In genomic region chr9:129864991-129865647, GRCh38 we compare ENCODE assay signal across 1 cellular context.
TF ChIP-seq lines count a peak whose summit lies in the region.

No MANE protein-coding gene starts in this region.

TF ChIP-seq in GM23338, 12 proteins besides CTCF, POLR2A, EP300 and RAD21:
- TF ChIP-seq STAT1 (IDR thresholded peaks at IDR 0.05; ENCODE audit: unreplicated experiment) (no peak), JUNB (IDR thresholded peaks at IDR 0.05; ENCODE audit: unreplicated experiment) (no peak), ETS1 (IDR thresholded peaks at IDR 0.05) (no peak), NANOG (IDR thresholded peaks at IDR 0.05; ENCODE audit: borderline replicate concordance) (no peak), ZNF114 (CRISPR knock-in tag; IDR thresholded peaks at IDR 0.05) (no peak), EZH2phosphoT487 (IDR thresholded peaks at IDR 0.05; ENCODE audit: unreplicated experiment) (no peak), CREB1 (CRISPR knock-in tag; IDR thresholded peaks at IDR 0.05; ENCODE audit: low read depth) (no peak), REST (IDR thresholded peaks at IDR 0.05; ENCODE audit: unreplicated experiment) (no peak), ZNF462 (CRISPR knock-in tag; IDR thresholded peaks at IDR 0.05) (no peak), POLR2AphosphoS5 (IDR thresholded peaks at IDR 0.05; ENCODE audit: low read depth) (no peak), ZNF331 (CRISPR knock-in tag; IDR thresholded peaks at IDR 0.05; ENCODE audit: low read depth) (no peak), EZH2 (IDR thresholded peaks at IDR 0.05; ENCODE audit: low read depth, unreplicated experiment) (no peak)
